Comparison of ENCODE assay signal across 8 cellular contexts in genomic region chr6:28224131-28225055, GRCh38. TPM values are rescaled to one million over a fixed set of nuclear protein-coding genes. Genes with fewer than 3 reads are reported as not detected.
A peak's percentile ranks its signal among the peaks of the same experiment; 100 is the strongest.
DNase-seq lines count a peak whose midpoint lies in the region; ATAC-seq and TF ChIP-seq lines count a peak whose summit lies in the region.

No MANE protein-coding gene starts in this region.

- intact Hi-C loops in activated CD8-positive, alpha-beta T cell treated with anti-CD3 and anti-CD28 coated beads for 36 hours (cut with micrococcal nuclease) = no loop called here
- intact Hi-C loops in mucosa of descending colon (cut with DNase I, micrococcal nuclease) = no loop called here

- no peak overlapping the region for H3K27ac ChIP-seq in iPS-20b (ENCODE audit: low read length)
- peak overlapping the region; percentile 39 for H3K27ac ChIP-seq in subcutaneous abdominal adipose tissue (ENCODE audit: low read depth, low read length)

- peaks cover 37% of the 10 kb centered on the region for H3K27me3 Mint-ChIP-seq in T-helper 2 cell treated with Interferon-gamma antibody and Interleukin-4, amounts not matched to agents 5 μg/mL and 100 μg/mL, for 36 hours (ENCODE audit: low read depth)
- peaks cover 43% of the 10 kb centered on the region for H3K27me3 Mint-ChIP-seq in activated CD8-positive, alpha-beta T cell treated with anti-CD3 and anti-CD28 coated beads for 36 hours

- DNase-seq in T-helper 2 cell treated with Interferon-gamma antibody and Interleukin-4, amounts not matched to agents 5 μg/mL and 100 μg/mL, for 36 hours (ENCODE audit: low spot score) = no peak
- DNase-seq in T-helper 2 cell (no peak), NCI-H446 (lab: John Stamatoyannopoulos, UW) (no peak), NCI-H2196 treated with DMSO at 0.1 percent for 48 hours (lab: John Stamatoyannopoulos, UW; ENCODE audit: unreplicated experiment) (no peak), mucosa of descending colon (no peak)
- no peak for DNase-seq in activated CD8-positive, alpha-beta T cell treated with anti-CD3 and anti-CD28 coated beads for 36 hours

- peaks cover 26% of the 10 kb centered on the region for H3K36me3 ChIP-seq in iPS-20b (ENCODE audit: insufficient read depth, low read depth, low read length)
- H3K36me3 ChIP-seq in subcutaneous abdominal adipose tissue (ENCODE audit: control insufficient read depth in 5 of 5, insufficient read depth in 5 of 5, low read length in 5 of 5) = peaks cover 15 to 24% (median 24%) of the 10 kb centered on the region in 5 donors
- H3K36me3 ChIP-seq in mucosa of descending colon (ENCODE audit: low read depth) = peaks cover 12% of the 10 kb centered on the region

- no peak for TF ChIP-seq CTCF in activated CD8-positive, alpha-beta T cell treated with anti-CD3 and anti-CD28 coated beads for 36 hours (IDR thresholded peaks at IDR 0.05)
- no peak for TF ChIP-seq CTCF in mucosa of descending colon (IDR thresholded peaks at IDR 0.05)

- no peak for ATAC-seq in activated CD8-positive, alpha-beta T cell treated with anti-CD3 and anti-CD28 coated beads for 36 hours
- no peak for ATAC-seq in mucosa of descending colon

- H3K4me3 ChIP-seq in iPS-20b (ENCODE audit: low read length) (peak overlapping the region; percentile 96), subcutaneous abdominal adipose tissue (ENCODE audit: low read depth in 1 of 5, low read length in 5 of 5) (peak overlapping the region; percentile 79 to 94 (median 86)), mucosa of descending colon (no peak overlapping the region)

- H3K4me3 Mint-ChIP-seq in T-helper 2 cell treated with Interferon-gamma antibody and Interleukin-4, amounts not matched to agents 5 μg/mL and 100 μg/mL, for 36 hours = peak overlapping the region; percentile 90
- peak overlapping the region; percentile 84 for H3K4me3 Mint-ChIP-seq in activated CD8-positive, alpha-beta T cell treated with anti-CD3 and anti-CD28 coated beads for 36 hours

- H3K9ac ChIP-seq in iPS-20b (ENCODE audit: low read depth, low read length) (peak overlapping the region; percentile 88; the same call in 1 of the 2 replicates), subcutaneous abdominal adipose tissue (ENCODE audit: low read length in 5 of 5) (peak overlapping the region in 4 of 5 donors; percentile 77 to 88 (median 82))

- H3K4me1 ChIP-seq in iPS-20b (ENCODE audit: insufficient read depth, low read length) = no peaks in the 10 kb centered on the region
- H3K4me1 ChIP-seq in subcutaneous abdominal adipose tissue (ENCODE audit: control insufficient read depth in 5 of 5, insufficient read depth in 5 of 5, low read length in 5 of 5) = peaks cover 2 to 19% (median 17%) of the 10 kb centered on the region in 5 donors
- peaks cover 11% of the 10 kb centered on the region for H3K4me1 ChIP-seq in mucosa of descending colon (ENCODE audit: low read depth)

- peaks cover 54% of the 10 kb centered on the region for H3K27me3 ChIP-seq in iPS-20b (ENCODE audit: insufficient read depth, low read length)
- peaks cover 0 to 10% (median 4%) of the 10 kb centered on the region in 5 donors for H3K27me3 ChIP-seq in subcutaneous abdominal adipose tissue (ENCODE audit: control insufficient read depth in 5 of 5, insufficient read depth in 4 of 5, low read length in 5 of 5)

- peaks cover 30% of the 10 kb centered on the region for H3K4me1 Mint-ChIP-seq in T-helper 2 cell treated with Interferon-gamma antibody and Interleukin-4, amounts not matched to agents 5 μg/mL and 100 μg/mL, for 36 hours (ENCODE audit: low read depth)
- peaks cover 13% of the 10 kb centered on the region for H3K4me1 Mint-ChIP-seq in activated CD8-positive, alpha-beta T cell treated with anti-CD3 and anti-CD28 coated beads for 36 hours (ENCODE audit: low read depth)

- POLR2A ChIA-PET in activated CD8-positive, alpha-beta T cell treated with anti-CD3 and anti-CD28 coated beads for 36 hours (lab: Charles Lee) = no interaction called here

- H3K27ac Mint-ChIP-seq in T-helper 2 cell treated with Interferon-gamma antibody and Interleukin-4, amounts not matched to agents 5 μg/mL and 100 μg/mL, for 36 hours = peak overlapping the region; percentile 26
- peak overlapping the region; percentile 70 for H3K27ac Mint-ChIP-seq in activated CD8-positive, alpha-beta T cell treated with anti-CD3 and anti-CD28 coated beads for 36 hours

- H3K9me3 Mint-ChIP-seq in T-helper 2 cell treated with Interferon-gamma antibody and Interleukin-4, amounts not matched to agents 5 μg/mL and 100 μg/mL, for 36 hours = no peaks in the 10 kb centered on the region
- peaks cover 2% of the 10 kb centered on the region for H3K9me3 Mint-ChIP-seq in activated CD8-positive, alpha-beta T cell treated with anti-CD3 and anti-CD28 coated beads for 36 hours

- H3K9me3 ChIP-seq in iPS-20b (ENCODE audit: insufficient read depth, low read depth, low read length) (no peaks in the 10 kb centered on the region), subcutaneous abdominal adipose tissue (ENCODE audit: control insufficient read depth in 5 of 5, low read length in 5 of 5) (no peaks in the 10 kb centered on the region), mucosa of descending colon (no peaks in the 10 kb centered on the region)

- CTCF ChIA-PET in activated CD8-positive, alpha-beta T cell treated with anti-CD3 and anti-CD28 coated beads for 36 hours (lab: Charles Lee) = no interaction called here

- peaks cover 19% of the 10 kb centered on the region for H3K36me3 Mint-ChIP-seq in T-helper 2 cell treated with Interferon-gamma antibody and Interleukin-4, amounts not matched to agents 5 μg/mL and 100 μg/mL, for 36 hours (ENCODE audit: low read depth)
- no peaks in the 10 kb centered on the region for H3K36me3 Mint-ChIP-seq in activated CD8-positive, alpha-beta T cell treated with anti-CD3 and anti-CD28 coated beads for 36 hours (ENCODE audit: low read depth)

RNA-seq across cellular contexts. Expression of gene ZSCAN9, which starts 0.7 kb away (rescaled TPM):
- total RNA-seq in activated CD8-positive, alpha-beta T cell treated with anti-CD3 and anti-CD28 coated beads for 36 hours = 1 to 10 TPM; 2.5 to 3.0 TPM
- total RNA-seq in mucosa of descending colon = 10 to 100 TPM; 14.1 to 15.7 (median 14.9) TPM

RNA-seq across cellular contexts. Expression of gene ZKSCAN4, which starts 27.7 kb away (rescaled TPM):
- 1 to 10 TPM; 3.5 to 3.6 TPM for total RNA-seq in activated CD8-positive, alpha-beta T cell treated with anti-CD3 and anti-CD28 coated beads for 36 hours
- total RNA-seq in mucosa of descending colon = 1 to 10 TPM; 4.0 to 6.1 (median 5.5) TPM

RNA-seq across cellular contexts. Expression of gene NKAPL, which starts 34.7 kb away (rescaled TPM):
- not detected for total RNA-seq in activated CD8-positive, alpha-beta T cell treated with anti-CD3 and anti-CD28 coated beads for 36 hours
- total RNA-seq in mucosa of descending colon = 1 to 10 TPM in 1 of 3 donors, under 1 TPM in 1, not detected in 1; 0.24 to 2.8 TPM

RNA-seq across cellular contexts. Expression of gene ZSCAN26, which starts 42.5 kb away (rescaled TPM):
- total RNA-seq in activated CD8-positive, alpha-beta T cell treated with anti-CD3 and anti-CD28 coated beads for 36 hours = 1 to 10 TPM; 3.6 to 3.8 TPM
- 10 to 100 TPM in 1 of 3 donors, 1 to 10 TPM in 2; 8.2 to 17.7 (median 9.2) TPM for total RNA-seq in mucosa of descending colon

RNA-seq across cellular contexts. Expression of gene PGBD1, which starts 57.0 kb away (rescaled TPM):
- total RNA-seq in activated CD8-positive, alpha-beta T cell treated with anti-CD3 and anti-CD28 coated beads for 36 hours = 1 to 10 TPM; 2.2 to 2.4 TPM
- total RNA-seq in mucosa of descending colon = 1 to 10 TPM in 2 of 3 donors, under 1 TPM in 1; 0.75 to 6.6 (median 1.9) TPM
